ENCODE assay signal across 18 cellular contexts in genomic region chr2:2699117-2699497, GRCh38.
"Had no signal": no experiment of that assay in that cellular context is flagged by ENCODE, and none has a peak within 500 bp of the region (broad histone marks: within the 10 kb centered on the region; RNA-seq: fewer than 3 reads in every experiment).

No MANE protein-coding gene starts in this region.

- H3K4me1 Mint-ChIP-seq: activated naive CD8-positive, alpha-beta T cell treated with anti-CD3 and anti-CD28 coated beads, Interleukin-2, amount 50 U/mL, for 24 hours; stimulated activated effector memory CD8-positive, alpha-beta T cell treated with anti-CD3 and anti-CD28 coated beads, Interleukin-12 subunit alpha, Interleukin-12 subunit beta, amount 100 ng/mL, for 72 hours had no signal

- H3K36me3 Mint-ChIP-seq: naive thymus-derived CD4-positive, alpha-beta T cell had no signal

- H3K27ac Mint-ChIP-seq: activated naive CD8-positive, alpha-beta T cell treated with anti-CD3 and anti-CD28 coated beads, Interleukin-2, amount 50 U/mL, for 24 hours; activated T-helper 1 cell treated with anti-CD3 and anti-CD28 coated beads, Interleukin-12 subunit alpha, Interleukin-12 subunit beta, Interleukin-2, Interleukin-4 antibody, amounts not matched to agents 30 ng/mL and 10 ng/mL and 1 ng/mL, durations not matched to agents 14 hours and 24 hours and 36 hours; effector memory CD8-positive, alpha-beta T cell; stimulated activated effector memory CD8-positive, alpha-beta T cell treated with anti-CD3 and anti-CD28 coated beads, Interleukin-12 subunit alpha, Interleukin-12 subunit beta, amount 100 ng/mL, for 72 hours had no signal

- ATAC-seq: activated CD4-positive, CD25-positive, alpha-beta regulatory T cell treated with anti-CD3 and anti-CD28 coated beads, Interleukin-2, amount 50 U/mL, for 24 hours; effector memory CD8-positive, alpha-beta T cell; mucosa of descending colon; stimulated activated effector memory CD8-positive, alpha-beta T cell treated with anti-CD3 and anti-CD28 coated beads, Interleukin-12 subunit alpha, Interleukin-12 subunit beta, amount 100 ng/mL, for 72 hours had no signal

- H3K27ac ChIP-seq: epithelial cell of prostate, thyroid gland had no signal

- H3K36me3 ChIP-seq: thyroid gland had no signal

- H3K27me3 ChIP-seq: thyroid gland had no signal

- H3K4me3 ChIP-seq: mucosa of descending colon, thyroid gland had no signal

- H3K4me1 ChIP-seq: thyroid gland had no signal

- H3K27me3 Mint-ChIP-seq: activated naive CD8-positive, alpha-beta T cell treated with anti-CD3 and anti-CD28 coated beads, Interleukin-2, amount 50 U/mL, for 24 hours had no signal

- H3K9me3 Mint-ChIP-seq: activated naive CD8-positive, alpha-beta T cell treated with anti-CD3 and anti-CD28 coated beads, Interleukin-2, amount 50 U/mL, for 24 hours; activated T-helper 1 cell treated with anti-CD3 and anti-CD28 coated beads, Interleukin-12 subunit alpha, Interleukin-12 subunit beta, Interleukin-2, Interleukin-4 antibody, amounts not matched to agents 30 ng/mL and 10 ng/mL and 1 ng/mL, durations not matched to agents 14 hours and 24 hours and 36 hours; effector memory CD8-positive, alpha-beta T cell; naive thymus-derived CD4-positive, alpha-beta T cell; stimulated activated effector memory CD8-positive, alpha-beta T cell treated with anti-CD3 and anti-CD28 coated beads, Interleukin-12 subunit alpha, Interleukin-12 subunit beta, amount 100 ng/mL, for 72 hours had no signal

- H3K9me3 ChIP-seq: mucosa of descending colon, thyroid gland had no signal

- H3K4me3 Mint-ChIP-seq: activated naive CD8-positive, alpha-beta T cell treated with anti-CD3 and anti-CD28 coated beads, Interleukin-2, amount 50 U/mL, for 24 hours; activated T-helper 1 cell treated with anti-CD3 and anti-CD28 coated beads, Interleukin-12 subunit alpha, Interleukin-12 subunit beta, Interleukin-2, Interleukin-4 antibody, amounts not matched to agents 30 ng/mL and 10 ng/mL and 1 ng/mL, durations not matched to agents 14 hours and 24 hours and 36 hours; effector memory CD8-positive, alpha-beta T cell; naive thymus-derived CD4-positive, alpha-beta T cell; stimulated activated effector memory CD8-positive, alpha-beta T cell treated with anti-CD3 and anti-CD28 coated beads, Interleukin-12 subunit alpha, Interleukin-12 subunit beta, amount 100 ng/mL, for 72 hours had no signal

- DNase-seq: activated CD4-positive, alpha-beta T cell treated with anti-CD3 and anti-CD28 coated beads, Interleukin-2, amount 50 U/mL, for 1 hour; activated naive CD4-positive, alpha-beta T cell; aorta; dermis blood vessel endothelial cell; effector memory CD8-positive, alpha-beta T cell; foreskin melanocyte; islet precursor cell; mammary epithelial cell; mucosa of descending colon; stimulated activated CD4-positive, alpha-beta T cell treated with anti-CD3 and anti-CD28 coated beads, Interleukin-12 subunit alpha, Interleukin-12 subunit beta, amount 100 ng/mL, for 4 hours; stimulated activated CD4-positive, alpha-beta T cell treated with anti-CD3 and anti-CD28 coated beads, Interleukin-2, amount 100 ng/mL, for 24 hours had no signal
